9 cellular contexts compared by ENCODE assay signal in the genomic region with DNA sequence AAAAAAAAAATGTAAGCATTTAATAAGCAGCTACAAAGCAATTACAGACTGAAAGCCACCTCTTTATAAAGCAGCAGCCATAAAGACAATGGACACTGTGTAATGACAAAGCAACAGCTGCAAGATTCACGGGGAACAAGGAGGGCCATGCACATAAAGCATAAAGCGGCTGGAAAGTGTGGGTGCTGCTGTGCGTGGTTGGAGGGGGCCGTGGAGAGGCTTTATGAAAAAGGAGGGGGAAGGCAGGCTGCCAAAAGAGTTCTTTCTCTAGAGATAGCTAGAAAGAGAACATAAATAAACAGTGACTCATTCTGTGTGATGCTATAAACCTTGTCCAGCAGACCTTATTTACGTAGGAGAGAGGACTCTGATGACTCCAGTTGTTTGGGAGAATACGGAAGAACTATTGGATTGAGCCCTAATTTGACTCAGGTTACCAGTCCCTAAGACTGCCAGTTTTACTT. TPM values are rescaled to one million over a fixed set of nuclear protein-coding genes. Genes with fewer than 3 reads are reported as not detected.
A peak's percentile ranks its signal among the peaks of the same experiment; 100 is the strongest.
DNase-seq lines count a peak whose midpoint lies in the region; ATAC-seq and TF ChIP-seq lines count a peak whose summit lies in the region.
"Had no signal": no experiment of that assay in that cellular context is flagged by ENCODE, and none has a peak within 500 bp of the region (broad histone marks: within the 10 kb centered on the region; RNA-seq: fewer than 3 reads in every experiment).

No MANE protein-coding gene starts in this region.

- WGBS in prostate gland, result 9% methylated on average over 6 of the region's 6 CpGs

- peak overlapping the region; percentile 44 to 58 for H3K27ac ChIP-seq in prostate gland

- no peak for TF ChIP-seq CTCF in prostate gland (IDR thresholded peaks at IDR 0.05)
- no peak for TF ChIP-seq CTCF in activated CD8-positive, alpha-beta T cell treated with anti-CD3 and anti-CD28 coated beads for 36 hours (IDR thresholded peaks at IDR 0.05)

- no peaks in the 10 kb centered on the region for H3K4me1 ChIP-seq in prostate gland (replicated peaks)

- H3K27ac Mint-ChIP-seq in activated CD8-positive, alpha-beta T cell treated with anti-CD3 and anti-CD28 coated beads for 36 hours, result no peak overlapping the region
- no peak overlapping the region for H3K27ac Mint-ChIP-seq in T-helper 17 cell

- no peak for TF ChIP-seq POLR2A in prostate gland (IDR thresholded peaks at IDR 0.05)

- H3K4me3 ChIP-seq in prostate gland, result no peak overlapping the region

- intact Hi-C loops in prostate gland (cut with DNase I), result no loop called here
- intact Hi-C loops in activated CD8-positive, alpha-beta T cell treated with anti-CD3 and anti-CD28 coated beads for 36 hours (cut with micrococcal nuclease), result no loop called here

- no peaks in the 10 kb centered on the region for H3K36me3 Mint-ChIP-seq in activated CD8-positive, alpha-beta T cell treated with anti-CD3 and anti-CD28 coated beads for 36 hours (ENCODE audit: low read depth)
- H3K36me3 Mint-ChIP-seq in T-helper 17 cell (ENCODE audit: low read depth), result no peaks in the 10 kb centered on the region

- no peaks in the 10 kb centered on the region for H3K9me3 ChIP-seq in prostate gland
- no peaks in the 10 kb centered on the region for H3K9me3 ChIP-seq in T-helper 17 cell (ENCODE audit: control insufficient read depth, low read length, poor library complexity, severe bottlenecking)

- no peak overlapping the region for H3K4me3 Mint-ChIP-seq in activated CD8-positive, alpha-beta T cell treated with anti-CD3 and anti-CD28 coated beads for 36 hours
- H3K4me3 Mint-ChIP-seq in T-helper 17 cell, result no peak overlapping the region

- no peaks in the 10 kb centered on the region for H3K27me3 Mint-ChIP-seq in activated CD8-positive, alpha-beta T cell treated with anti-CD3 and anti-CD28 coated beads for 36 hours
- H3K27me3 Mint-ChIP-seq in T-helper 17 cell, result peaks cover 25% of the 10 kb centered on the region

- H3K36me3 ChIP-seq in prostate gland, result no peaks in the 10 kb centered on the region

- no peaks in the 10 kb centered on the region for H3K9me3 Mint-ChIP-seq in activated CD8-positive, alpha-beta T cell treated with anti-CD3 and anti-CD28 coated beads for 36 hours

- CTCF ChIA-PET in activated CD8-positive, alpha-beta T cell treated with anti-CD3 and anti-CD28 coated beads for 36 hours (lab: Charles Lee), result no interaction called here

- POLR2A ChIA-PET in activated CD8-positive, alpha-beta T cell treated with anti-CD3 and anti-CD28 coated beads for 36 hours (lab: Charles Lee), result no interaction called here

- no peak for ATAC-seq in activated CD8-positive, alpha-beta T cell treated with anti-CD3 and anti-CD28 coated beads for 36 hours
- ATAC-seq in T-helper 17 cell, result no peak
- ATAC-seq: stimulated activated naive CD8-positive, alpha-beta T cell treated with anti-CD3 and anti-CD28 coated beads, Interleukin-15, Interleukin-2, amounts not matched to agents 100 U/mL and 50 U/mL, for 24 hours had no signal

- no peaks in the 10 kb centered on the region for H3K27me3 ChIP-seq in prostate gland (replicated peaks; ENCODE audit: insufficient read depth)

- H3K4me1 Mint-ChIP-seq in activated CD8-positive, alpha-beta T cell treated with anti-CD3 and anti-CD28 coated beads for 36 hours (ENCODE audit: low read depth), result no peaks in the 10 kb centered on the region
- H3K4me1 Mint-ChIP-seq in T-helper 17 cell, result no peaks in the 10 kb centered on the region

- DNase-seq in DMS53 treated with DMSO at 0.1 percent for 48 hours (lab: John Stamatoyannopoulos, UW; ENCODE audit: unreplicated experiment) (peak; percentile 92), SHP77 (lab: John Stamatoyannopoulos, UW) (peak; percentile 31 to 35), glomerular visceral epithelial cell (ENCODE audit: extremely low spot score) (peak; percentile 25), prostate gland (ENCODE audit: low spot score) (peak; percentile 14), NCI-H2227 (lab: John Stamatoyannopoulos, UW; ENCODE audit: unreplicated experiment) (no peak), T-helper 17 cell (no peak)
- DNase-seq in activated effector memory CD4-positive, alpha-beta T cell treated with Interleukin-2 at 50 U/mL for 16 hours, result no peak
- no peak for DNase-seq in activated CD8-positive, alpha-beta T cell treated with anti-CD3 and anti-CD28 coated beads for 36 hours
- DNase-seq: stimulated activated naive CD8-positive, alpha-beta T cell treated with anti-CD3 and anti-CD28 coated beads, Interleukin-15, Interleukin-2, amounts not matched to agents 100 U/mL and 50 U/mL, for 24 hours had no signal

RNA-seq across cellular contexts. Expression of a gene that starts 49.3 kb away (rescaled TPM):
- 100 to 1,000 TPM in 1 of 2 donors, 10 to 100 TPM in 1; 19.4 to 110 TPM for total RNA-seq in prostate gland
- under 1 TPM in 1 of 2 experiments, not detected in 1; 0.20 TPM for total RNA-seq in activated CD8-positive, alpha-beta T cell treated with anti-CD3 and anti-CD28 coated beads for 36 hours
- not detected for total RNA-seq in T-helper 17 cell

Comparison
In these comparisons a context has a peak if more than half of its experiments do, and no peak if none do; other contexts are left out.
1. DNase-seq: peak in DMS53 treated with DMSO at 0.1 percent for 48 hours (single experiment), SHP77 (2 of 2), glomerular visceral epithelial cell (single experiment) and prostate gland (single experiment); none in activated effector memory CD4-positive, alpha-beta T cell treated with Interleukin-2 at 50 U/mL for 16 hours (single experiment), activated CD8-positive, alpha-beta T cell treated with anti-CD3 and anti-CD28 coated beads for 36 hours (single experiment), NCI-H2227 (single experiment) and T-helper 17 cell (0 of 3).
2. RNA of a gene that starts 49.3 kb away (total RNA-seq): 19.4 to 110 TPM in prostate gland; 0.20 TPM in activated CD8-positive, alpha-beta T cell treated with anti-CD3 and anti-CD28 coated beads for 36 hours and not detected in T-helper 17 cell; every median in the first group is over 10 times any median in the second.